ENCODE assay signal across 9 cellular contexts in genomic region chr1:18681423-18681835, GRCh38. TPM values are rescaled to one million over a fixed set of nuclear protein-coding genes. Genes with fewer than 3 reads are reported as not detected.
DNase-seq lines count a peak whose midpoint lies in the region; ATAC-seq and TF ChIP-seq lines count a peak whose summit lies in the region.
"Had no signal": no experiment of that assay in that cellular context is flagged by ENCODE, and none has a peak within 500 bp of the region (broad histone marks: within the 10 kb centered on the region; RNA-seq: fewer than 3 reads in every experiment).

No MANE protein-coding gene starts in this region.

- H3K4me3 ChIP-seq in SK-N-MC (0 out of 2 replicates have a peak overlapping the region, but pooled peaks have one; percentile 5), upper lobe of left lung (no peak overlapping the region)
- H3K4me3 ChIP-seq: BLaER1 treated with 17β-estradiol and CSF1 and Interleukin-3, amounts not matched to agents 10 nM and 100 nM had no signal

- H3K27ac ChIP-seq in SK-N-MC (peak overlapping the region; percentile 91), upper lobe of left lung (no peak overlapping the region)
- H3K27ac ChIP-seq: BLaER1 treated with 17β-estradiol and CSF1 and Interleukin-3, amounts not matched to agents 10 nM and 100 nM had no signal

- TF ChIP-seq POLR2A in upper lobe of left lung (IDR thresholded peaks at IDR 0.05): no peak

- peak in 5 of 6 experiments; percentile 34 to 57 (median 48) for TF ChIP-seq CTCF in upper lobe of left lung (IDR thresholded peaks at IDR 0.05)

- no peaks in the 10 kb centered on the region; the same call in 1 of the 2 replicates for H3K36me3 ChIP-seq in SK-N-MC (ENCODE audit: insufficient read depth, low read length)
- H3K36me3 ChIP-seq in upper lobe of left lung: no peaks in the 10 kb centered on the region
- H3K36me3 ChIP-seq: BLaER1 treated with 17β-estradiol and CSF1 and Interleukin-3, amounts not matched to agents 10 nM and 100 nM had no signal

- H3K27me3 ChIP-seq in upper lobe of left lung: no peaks in the 10 kb centered on the region

- DNase-seq in NCI-H1436 (lab: John Stamatoyannopoulos, UW) (peak; percentile 10), NCI-H1436 treated with DMSO at 0.1 percent for 48 hours (lab: John Stamatoyannopoulos, UW) (no peak), KBM-7 (peak; percentile 10), SK-N-MC (ENCODE audit: low read depth, low spot score) (peak; percentile 64), foreskin melanocyte (peak; percentile 27), upper lobe of left lung (no peak)
- DNase-seq in stimulated activated CD4-positive, alpha-beta T cell treated with anti-CD3 and anti-CD28 coated beads, Interleukin-12 subunit alpha, Interleukin-12 subunit beta, amount 100 ng/mL, for 4 hours: no peak

- H3K4me1 ChIP-seq in upper lobe of left lung: no peaks in the 10 kb centered on the region

- 70 to 77% methylated on average over 4 of the region's 4 CpGs for WGBS in upper lobe of left lung, 2 donors

- in situ Hi-C loops in KBM-7 (cut with MboI; ENCODE audit: low pct_unique_long_range_greater_than_20kb, low sequenced_read_pairs): no loop called here

- no peak overlapping the region for H3K9ac ChIP-seq in SK-N-MC (ENCODE audit: insufficient read length)
- H3K9ac ChIP-seq: BLaER1 treated with 17β-estradiol and CSF1 and Interleukin-3, amounts not matched to agents 10 nM and 100 nM had no signal

- peak in 1 of 2 donors; percentile 65 for ATAC-seq in upper lobe of left lung (ENCODE audit: low FRiP score in 2 of 2)
- ATAC-seq in HG02885 (IDR thresholded peaks at IDR 0.05; ENCODE audit: poor library complexity, unreplicated experiment): no peak

- no peak for TF ChIP-seq EP300 in upper lobe of left lung (IDR thresholded peaks at IDR 0.05)

- no peaks in the 10 kb centered on the region for H3K9me3 ChIP-seq in SK-N-MC (ENCODE audit: low read depth, low read length)
- no peaks in the 10 kb centered on the region for H3K9me3 ChIP-seq in upper lobe of left lung
- H3K9me3 ChIP-seq: BLaER1 treated with 17β-estradiol and CSF1 and Interleukin-3, amounts not matched to agents 10 nM and 100 nM had no signal

RNA-seq across cellular contexts. Expression of gene PAX7, which starts 50.8 kb away (rescaled TPM):
- not detected for total RNA-seq in upper lobe of left lung

Comparison
In these comparisons a context has a peak if more than half of its experiments do, and no peak if none do; other contexts are left out.
1. DNase-seq: peak in NCI-H1436 (single experiment), KBM-7 (single experiment), SK-N-MC (single experiment) and foreskin melanocyte (single experiment); none in NCI-H1436 treated with DMSO at 0.1 percent for 48 hours (single experiment), upper lobe of left lung (0 of 2) and stimulated activated CD4-positive, alpha-beta T cell treated with anti-CD3 and anti-CD28 coated beads, Interleukin-12 subunit alpha, Interleukin-12 subunit beta, amount 100 ng/mL, for 4 hours (single experiment).